Comparison of ENCODE assay signal across 1 cellular context in genomic region chr15:25568751-25569150, GRCh38.
TF ChIP-seq lines count a peak whose summit lies in the region.

No MANE protein-coding gene starts in this region.

TF ChIP-seq in GM23338, 12 proteins besides CTCF, POLR2A, EP300 and RAD21 (continued from another document):
- TF ChIP-seq NANOG (IDR thresholded peaks at IDR 0.05; ENCODE audit: borderline replicate concordance) (no peak), ZNF331 (CRISPR knock-in tag; IDR thresholded peaks at IDR 0.05; ENCODE audit: low read depth) (no peak), EZH2 (IDR thresholded peaks at IDR 0.05; ENCODE audit: low read depth, unreplicated experiment) (no peak), EZH2phosphoT487 (IDR thresholded peaks at IDR 0.05; ENCODE audit: unreplicated experiment) (no peak), STAT1 (IDR thresholded peaks at IDR 0.05; ENCODE audit: unreplicated experiment) (no peak), JUNB (IDR thresholded peaks at IDR 0.05; ENCODE audit: unreplicated experiment) (no peak)
